ENCODE assay signal across 1 cellular context in the genomic region with DNA sequence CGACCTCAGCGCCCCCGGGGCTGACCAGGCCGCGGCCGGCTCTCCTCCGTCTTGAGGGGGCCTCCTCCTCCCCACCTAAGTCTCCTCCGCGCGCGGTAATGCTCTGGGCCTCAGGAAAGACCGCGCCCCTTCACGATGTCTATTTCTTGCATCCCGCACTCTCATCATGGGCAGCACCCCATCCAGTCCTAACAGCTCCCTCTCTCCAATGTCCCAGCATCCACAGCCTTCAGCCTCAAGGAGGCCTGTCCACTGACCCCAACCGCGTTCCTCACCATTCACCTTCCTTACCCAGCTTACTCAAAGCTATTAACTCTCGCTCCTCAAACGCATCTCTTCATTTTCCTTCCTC.
TF ChIP-seq lines count a peak whose summit lies in the region.

No MANE protein-coding gene starts in this region.

TF ChIP-seq in GM23338, 12 proteins besides CTCF, POLR2A, EP300 and RAD21 (continued from another document):
- no peak for TF ChIP-seq ZNF462 (CRISPR knock-in tag; IDR thresholded peaks at IDR 0.05)
- TF ChIP-seq STAT1 (IDR thresholded peaks at IDR 0.05; ENCODE audit: unreplicated experiment), result no peak
- TF ChIP-seq REST (IDR thresholded peaks at IDR 0.05; ENCODE audit: unreplicated experiment), result no peak
- TF ChIP-seq, protein P1, sequence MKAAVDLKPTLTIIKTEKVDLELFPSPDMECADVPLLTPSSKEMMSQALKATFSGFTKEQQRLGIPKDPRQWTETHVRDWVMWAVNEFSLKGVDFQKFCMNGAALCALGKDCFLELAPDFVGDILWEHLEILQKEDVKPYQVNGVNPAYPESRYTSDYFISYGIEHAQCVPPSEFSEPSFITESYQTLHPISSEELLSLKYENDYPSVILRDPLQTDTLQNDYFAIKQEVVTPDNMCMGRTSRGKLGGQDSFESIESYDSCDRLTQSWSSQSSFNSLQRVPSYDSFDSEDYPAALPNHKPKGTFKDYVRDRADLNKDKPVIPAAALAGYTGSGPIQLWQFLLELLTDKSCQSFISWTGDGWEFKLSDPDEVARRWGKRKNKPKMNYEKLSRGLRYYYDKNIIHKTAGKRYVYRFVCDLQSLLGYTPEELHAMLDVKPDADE (IDR thresholded peaks at IDR 0.05), result no peak
- no peak for TF ChIP-seq JUNB (IDR thresholded peaks at IDR 0.05; ENCODE audit: unreplicated experiment)
- TF ChIP-seq ZNF114 (CRISPR knock-in tag; IDR thresholded peaks at IDR 0.05), result no peak
TF ChIP-seq in GM23338: peak in this region for 0.
